In genomic region chr6:104949206-104949605, GRCh38 we compare ENCODE assay signal across 27 cellular contexts. TPM values are rescaled to one million over a fixed set of nuclear protein-coding genes. Genes with fewer than 3 reads are reported as not detected.
"Had no signal": no experiment of that assay in that cellular context is flagged by ENCODE, and none has a peak within 500 bp of the region (broad histone marks: within the 10 kb centered on the region; RNA-seq: fewer than 3 reads in every experiment).

No MANE protein-coding gene starts in this region.

- H3K27ac Mint-ChIP-seq: naive B cell; nephron; stimulated activated naive B cell treated with anti-CD40 and anti-IgM and Interleukin-4, amounts not matched to agents 10 μg/mL and 1 μg/mL and 100 μg/mL, for 72 hours; stimulated activated naive CD8-positive, alpha-beta T cell treated with anti-CD3 and anti-CD28 coated beads, Interleukin-15, amount 100 ng/mL, for 72 hours had no signal

- ATAC-seq: esophagus mucosa; heart right ventricle; stimulated activated naive B cell treated with anti-CD40 and anti-IgM and Interleukin-4, amounts not matched to agents 10 μg/mL and 1 μg/mL and 100 μg/mL, for 72 hours; stimulated activated naive CD8-positive, alpha-beta T cell treated with anti-CD3 and anti-CD28 coated beads, Interleukin-15, amount 100 ng/mL, for 72 hours; upper lobe of right lung had no signal

- H3K4me1 ChIP-seq: heart right ventricle, sigmoid colon, testis, tibial nerve, upper lobe of right lung, vagina had no signal

- H3K9me3 ChIP-seq: heart right ventricle, sigmoid colon, testis, upper lobe of right lung, vagina had no signal

- H3K27ac ChIP-seq: heart right ventricle, sigmoid colon, skin epidermis, testis, tibial nerve, upper lobe of right lung, vagina had no signal

- H3K4me3 Mint-ChIP-seq: naive B cell; nephron; stimulated activated naive B cell treated with anti-CD40 and anti-IgM and Interleukin-4, amounts not matched to agents 10 μg/mL and 1 μg/mL and 100 μg/mL, for 72 hours; stimulated activated naive CD8-positive, alpha-beta T cell treated with anti-CD3 and anti-CD28 coated beads, Interleukin-15, amount 100 ng/mL, for 72 hours had no signal

- H3K4me1 Mint-ChIP-seq: nephron had no signal

- H3K9me3 Mint-ChIP-seq: nephron had no signal

- H3K27me3 ChIP-seq: testis had no signal

- H3K36me3 ChIP-seq: heart right ventricle, sigmoid colon, tibial nerve, upper lobe of right lung, vagina had no signal

- DNase-seq: dermis blood vessel endothelial cell; effector CD4-positive, alpha-beta T cell; heart right ventricle; hypothalamus; kidney glomerular epithelial cell; mesendoderm; naive B cell; posterior cingulate gyrus; sigmoid colon; stimulated activated CD4-positive, alpha-beta T cell treated with anti-CD3 and anti-CD28 coated beads, Interleukin-2, amount 100 ng/mL, for 24 hours; stimulated activated CD4-positive, alpha-beta T cell treated with anti-CD3 and anti-CD28 coated beads, Interleukin-4, amount 100 ng/mL, for 4 hours; stimulated activated naive B cell treated with anti-CD40 and anti-IgM and Interleukin-4, amounts not matched to agents 10 μg/mL and 1 μg/mL and 100 μg/mL, for 72 hours; stimulated activated naive CD8-positive, alpha-beta T cell treated with anti-CD3 and anti-CD28 coated beads, Interleukin-15, amount 100 ng/mL, for 72 hours; testis; upper lobe of right lung had no signal

- FAIRE-seq: islet of Langerhans had no signal

- H3K4me3 ChIP-seq: heart right ventricle, sigmoid colon, skin epidermis, testis, tibial nerve, upper lobe of right lung, vagina had no signal

RNA-seq across cellular contexts. Expression of gene LIN28B, which starts 7.7 kb away (rescaled TPM):
- total RNA-seq: dermis blood vessel endothelial cell, esophagus mucosa, fibroblast of lung, heart right ventricle, lung microvascular endothelial cell, osteocyte, pulmonary artery endothelial cell, sigmoid colon, subcutaneous adipose tissue, tibial nerve, upper lobe of right lung, vagina had no signal
- polyA plus RNA-seq: fibroblast of lung, heart right ventricle, liver, sigmoid colon had no signal
